Comparison of ENCODE assay signal across 4 cellular contexts in genomic region chr9:22437461-22438067, GRCh38. TPM values are rescaled to one million over a fixed set of nuclear protein-coding genes. Genes with fewer than 3 reads are reported as not detected.
"Had no signal": no experiment of that assay in that cellular context is flagged by ENCODE, and none has a peak within 500 bp of the region (broad histone marks: within the 10 kb centered on the region; RNA-seq: fewer than 3 reads in every experiment).

No MANE protein-coding gene starts in this region.

RNA-seq across cellular contexts. Expression of gene DMRTA1, which starts 9.1 kb away (rescaled TPM):
- total RNA-seq: naive thymus-derived CD8-positive, alpha-beta T cell; natural killer cell; natural killer cell treated with Interleukin-12 subunit alpha and Interleukin-12 subunit beta and Interleukin-15 and Interleukin-18, amount 100 ng/mL, for 72 hours had no signal
- polyA plus RNA-seq: naive thymus-derived CD4-positive, alpha-beta T cell had no signal
